ENCODE assay signal across 17 cellular contexts in genomic region chr6:92967352-92967751, GRCh38.
"Had no signal": no experiment of that assay in that cellular context is flagged by ENCODE, and none has a peak within 500 bp of the region (broad histone marks: within the 10 kb centered on the region; RNA-seq: fewer than 3 reads in every experiment).

No MANE protein-coding gene starts in this region.

- H3K27ac Mint-ChIP-seq: activated CD4-positive, alpha-beta memory T cell treated with anti-CD3 and anti-CD28 coated beads, Interleukin-2, amount 10 ng/mL, durations not matched to agents 7 days and 5 days; activated CD8-positive, alpha-beta memory T cell treated with anti-CD3 and anti-CD28 coated beads, Interleukin-2, amount 10 ng/mL, durations not matched to agents 7 days and 5 days; activated naive CD4-positive, alpha-beta T cell treated with anti-CD3 and anti-CD28 coated beads, Interleukin-2, amount 10 ng/mL, durations not matched to agents 7 days and 5 days; activated T-cell treated with anti-CD3 and anti-CD28 coated beads, Interleukin-2, amount 50 U/mL, for 24 hours had no signal

- H3K9me3 Mint-ChIP-seq: activated CD4-positive, alpha-beta memory T cell treated with anti-CD3 and anti-CD28 coated beads, Interleukin-2, amount 10 ng/mL, durations not matched to agents 7 days and 5 days; activated naive CD4-positive, alpha-beta T cell treated with anti-CD3 and anti-CD28 coated beads, Interleukin-2, amount 10 ng/mL, durations not matched to agents 7 days and 5 days; activated T-cell treated with anti-CD3 and anti-CD28 coated beads, Interleukin-2, amount 50 U/mL, for 24 hours had no signal

- H3K4me1 ChIP-seq: prostate gland, right atrium auricular region, thyroid gland had no signal

- H3K27ac ChIP-seq: brain microvascular endothelial cell, dorsolateral prefrontal cortex, prostate gland, right atrium auricular region, thyroid gland had no signal

- H3K27me3 Mint-ChIP-seq: activated CD4-positive, alpha-beta memory T cell treated with anti-CD3 and anti-CD28 coated beads, Interleukin-2, amount 10 ng/mL, durations not matched to agents 7 days and 5 days; activated CD8-positive, alpha-beta memory T cell treated with anti-CD3 and anti-CD28 coated beads, Interleukin-2, amount 10 ng/mL, durations not matched to agents 7 days and 5 days; activated naive CD4-positive, alpha-beta T cell treated with anti-CD3 and anti-CD28 coated beads, Interleukin-2, amount 10 ng/mL, durations not matched to agents 7 days and 5 days; activated T-cell treated with anti-CD3 and anti-CD28 coated beads, Interleukin-2, amount 50 U/mL, for 24 hours; naive B cell had no signal

- H3K36me3 ChIP-seq: brain microvascular endothelial cell, prostate gland, right atrium auricular region, thyroid gland had no signal

- H3K36me3 Mint-ChIP-seq: activated CD8-positive, alpha-beta memory T cell treated with anti-CD3 and anti-CD28 coated beads, Interleukin-2, amount 10 ng/mL, durations not matched to agents 7 days and 5 days; activated naive CD4-positive, alpha-beta T cell treated with anti-CD3 and anti-CD28 coated beads, Interleukin-2, amount 10 ng/mL, durations not matched to agents 7 days and 5 days; naive B cell had no signal

- H3K9me3 ChIP-seq: prostate gland, right atrium auricular region, thyroid gland had no signal

- H3K4me1 Mint-ChIP-seq: activated CD4-positive, alpha-beta memory T cell treated with anti-CD3 and anti-CD28 coated beads, Interleukin-2, amount 10 ng/mL, durations not matched to agents 7 days and 5 days; activated CD8-positive, alpha-beta memory T cell treated with anti-CD3 and anti-CD28 coated beads, Interleukin-2, amount 10 ng/mL, durations not matched to agents 7 days and 5 days; activated naive CD4-positive, alpha-beta T cell treated with anti-CD3 and anti-CD28 coated beads, Interleukin-2, amount 10 ng/mL, durations not matched to agents 7 days and 5 days; naive B cell had no signal

- H3K4me3 Mint-ChIP-seq: activated CD4-positive, alpha-beta memory T cell treated with anti-CD3 and anti-CD28 coated beads, Interleukin-2, amount 10 ng/mL, durations not matched to agents 7 days and 5 days; activated CD8-positive, alpha-beta memory T cell treated with anti-CD3 and anti-CD28 coated beads, Interleukin-2, amount 10 ng/mL, durations not matched to agents 7 days and 5 days; activated naive CD4-positive, alpha-beta T cell treated with anti-CD3 and anti-CD28 coated beads, Interleukin-2, amount 10 ng/mL, durations not matched to agents 7 days and 5 days; activated T-cell treated with anti-CD3 and anti-CD28 coated beads, Interleukin-2, amount 50 U/mL, for 24 hours; naive B cell had no signal

- H3K27me3 ChIP-seq: brain microvascular endothelial cell, right atrium auricular region, thyroid gland had no signal

- ATAC-seq: activated CD8-positive, alpha-beta memory T cell treated with anti-CD3 and anti-CD28 coated beads, Interleukin-2, amount 10 ng/mL, durations not matched to agents 7 days and 5 days; left ventricle myocardium superior had no signal

- H3K4me3 ChIP-seq: dorsolateral prefrontal cortex, prostate gland, right atrium auricular region, thyroid gland had no signal

- DNase-seq: activated CD4-positive, alpha-beta memory T cell treated with anti-CD3 and anti-CD28 coated beads, Interleukin-2, amount 10 ng/mL, durations not matched to agents 7 days and 5 days; activated CD4-positive, alpha-beta T cell treated with anti-CD3 and anti-CD28 coated beads for 48 hours; activated CD4-positive, CD25-positive, alpha-beta regulatory T cell; activated CD8-positive, alpha-beta memory T cell treated with anti-CD3 and anti-CD28 coated beads, Interleukin-2, amount 10 ng/mL, durations not matched to agents 7 days and 5 days; activated naive CD4-positive, alpha-beta T cell treated with anti-CD3 and anti-CD28 coated beads, Interleukin-2, amount 10 ng/mL, durations not matched to agents 7 days and 5 days; activated T-cell treated with anti-CD3 and anti-CD28 coated beads, Interleukin-2, amount 50 U/mL, for 24 hours; aorta; brain microvascular endothelial cell; central memory CD4-positive, alpha-beta T cell; dorsolateral prefrontal cortex; left ventricle myocardium superior; naive B cell; stimulated activated CD4-positive, alpha-beta T cell treated with anti-CD3 and anti-CD28 coated beads, Interleukin-2, amount 100 ng/mL, for 24 hours; stimulated activated naive CD4-positive, alpha-beta T cell treated with Interleukin-2 at 50 U/mL for 16 hours; thyroid gland had no signal
